15 cellular contexts compared by ENCODE assay signal in the genomic region with DNA sequence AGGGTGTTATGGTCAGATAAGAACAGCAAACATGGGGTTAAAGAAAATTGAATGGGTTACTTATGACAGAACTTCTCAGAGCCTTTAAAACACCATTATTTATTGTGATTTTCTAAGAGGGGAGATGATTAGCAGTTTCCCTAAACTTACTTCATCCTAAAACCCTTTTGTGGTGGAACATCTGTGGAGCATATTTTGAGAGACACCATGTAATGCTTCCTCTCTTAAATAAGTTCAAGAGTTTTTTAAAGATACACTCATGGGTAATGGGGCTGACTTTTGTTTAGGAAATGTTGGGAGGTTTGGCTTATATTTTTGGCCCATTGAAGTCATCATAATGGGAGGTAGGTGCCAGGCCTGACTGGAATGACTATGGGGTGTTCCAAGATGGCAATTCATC. TPM values are rescaled to one million over a fixed set of nuclear protein-coding genes. Genes with fewer than 3 reads are reported as not detected.
A peak's percentile ranks its signal among the peaks of the same experiment; 100 is the strongest.
DNase-seq lines count a peak whose midpoint lies in the region; ATAC-seq and TF ChIP-seq lines count a peak whose summit lies in the region.
"Had no signal": no experiment of that assay in that cellular context is flagged by ENCODE, and none has a peak within 500 bp of the region (broad histone marks: within the 10 kb centered on the region; RNA-seq: fewer than 3 reads in every experiment).

No MANE protein-coding gene starts in this region.

- H3K4me3 ChIP-seq in transverse colon: no peak overlapping the region
- H3K4me3 ChIP-seq: SK-N-MC had no signal

- intact Hi-C loops in activated naive CD4-positive, alpha-beta T cell treated with anti-CD3 and anti-CD28 coated beads for 36 hours (cut with micrococcal nuclease): loop anchor here (5.0 kb wide), 2 partner anchors 651 to 856 kb away; a partner anchor contains a TSS
- intact Hi-C loops in activated B cell treated with CpG ODN at 0.5 μM for 24 hours (cut with micrococcal nuclease): loop anchor here (10.0 kb wide), 2 partner anchors 449 to 949 kb away; no protein-coding TSS in a partner anchor
- intact Hi-C loops in transverse colon (cut with DNase I; ENCODE audit: low total_unique reads): no loop called here

- H3K9me3 ChIP-seq in transverse colon: no peaks in the 10 kb centered on the region

- H3K4me1 ChIP-seq in foreskin keratinocyte (peaks cover 42% of the 10 kb centered on the region), transverse colon (peaks cover 64 to 97% (median 76%) of the 10 kb centered on the region in 4 donors)

- no peak for TF ChIP-seq EP300 in transverse colon (IDR thresholded peaks at IDR 0.05; ENCODE audit: low read depth)

- CTCF ChIA-PET in activated naive CD4-positive, alpha-beta T cell treated with anti-CD3 and anti-CD28 coated beads for 36 hours (lab: Charles Lee): no interaction called here
- CTCF ChIA-PET in activated B cell treated with CpG ODN at 0.5 μM for 24 hours (lab: Charles Lee): interaction anchor here (1.0 kb wide), 1 partner anchor 10 kb away, joined by 3 read pairs; no protein-coding TSS in a partner anchor

- H3K9me3 Mint-ChIP-seq in activated naive CD4-positive, alpha-beta T cell treated with anti-CD3 and anti-CD28 coated beads for 36 hours: no peaks in the 10 kb centered on the region
- no peaks in the 10 kb centered on the region for H3K9me3 Mint-ChIP-seq in activated B cell treated with CpG ODN at 0.5 μM for 24 hours
- H3K9me3 Mint-ChIP-seq: neural crest cell had no signal

- no peaks in the 10 kb centered on the region for H3K27me3 Mint-ChIP-seq in activated naive CD4-positive, alpha-beta T cell treated with anti-CD3 and anti-CD28 coated beads for 36 hours (ENCODE audit: low read depth)
- no peaks in the 10 kb centered on the region for H3K27me3 Mint-ChIP-seq in activated B cell treated with CpG ODN at 0.5 μM for 24 hours

- no peak for TF ChIP-seq CTCF in activated B cell treated with CpG ODN at 0.5 μM for 24 hours (IDR thresholded peaks at IDR 0.05)
- no peak for TF ChIP-seq CTCF in foreskin keratinocyte (conservative IDR thresholded peaks at IDR 0.05)
- no peak for TF ChIP-seq CTCF in transverse colon (IDR thresholded peaks at IDR 0.05)

- peaks cover 93% of the 10 kb centered on the region for H3K4me1 Mint-ChIP-seq in activated naive CD4-positive, alpha-beta T cell treated with anti-CD3 and anti-CD28 coated beads for 36 hours (ENCODE audit: low read depth)
- H3K4me1 Mint-ChIP-seq in activated B cell treated with CpG ODN at 0.5 μM for 24 hours: peaks cover 97% of the 10 kb centered on the region

- ATAC-seq in activated B cell treated with CpG ODN at 0.5 μM for 24 hours (ENCODE audit: low read depth) (no peak), foreskin keratinocyte (no peak), SK-N-SH treated with all-trans-retinoic acid at 6 μM for 48 hours (no peak)

- H3K27ac ChIP-seq in foreskin keratinocyte (peak overlapping the region; percentile 88), transverse colon (peak overlapping the region; percentile 89 to 99 (median 94))
- H3K27ac ChIP-seq: SK-N-MC had no signal

- no peaks in the 10 kb centered on the region for H3K36me3 ChIP-seq in transverse colon

- TF ChIP-seq POLR2A in transverse colon (IDR thresholded peaks at IDR 0.05): no peak

- no peak for DNase-seq in activated naive CD4-positive, alpha-beta T cell treated with anti-CD3 and anti-CD28 coated beads for 36 hours
- DNase-seq in activated naive CD4-positive, alpha-beta T cell treated with anti-CD3 and anti-CD28 coated beads, Interleukin-2, amount 50 U/mL, for 16 hours: no peak
- DNase-seq in activated B cell treated with CpG ODN at 0.5 μM for 24 hours (no peak), foreskin keratinocyte (no peak), transverse colon (no peak), mucosa of gallbladder (ENCODE audit: low spot score) (no peak)
- no peak for DNase-seq in stimulated activated CD4-positive, alpha-beta T cell treated with anti-CD3 and anti-CD28 coated beads, Interleukin-15, amount 100 ng/mL, for 24 hours
- DNase-seq: activated CD8-positive, alpha-beta memory T cell treated with anti-CD3 and anti-CD28 coated beads for 24 hours; aorta; kidney glomerular epithelial cell; NCI-H2029 treated with DMSO at 0.1 percent for 48 hours; stimulated activated CD4-positive, alpha-beta T cell treated with anti-CD3 and anti-CD28 coated beads, Interleukin-12 subunit alpha, Interleukin-12 subunit beta, amount 100 ng/mL, for 4 hours had no signal

- no peaks in the 10 kb centered on the region for H3K27me3 ChIP-seq in foreskin keratinocyte
- H3K27me3 ChIP-seq in transverse colon: no peaks in the 10 kb centered on the region

- H3K27ac Mint-ChIP-seq in activated naive CD4-positive, alpha-beta T cell treated with anti-CD3 and anti-CD28 coated beads for 36 hours: peak overlapping the region; percentile 84
- H3K27ac Mint-ChIP-seq in activated B cell treated with CpG ODN at 0.5 μM for 24 hours: peak overlapping the region; percentile 97

- in situ Hi-C loops in transverse colon (cut with MboI; ENCODE audit: low pct_ligation_motif_present in 1 of 4, low pct_unique_long_range_greater_than_20kb in 1 of 4, low sequenced_read_pairs in 3 of 4): no loop called here

- H3K36me3 Mint-ChIP-seq in activated naive CD4-positive, alpha-beta T cell treated with anti-CD3 and anti-CD28 coated beads for 36 hours (ENCODE audit: low read depth): no peaks in the 10 kb centered on the region
- H3K36me3 Mint-ChIP-seq in activated B cell treated with CpG ODN at 0.5 μM for 24 hours (ENCODE audit: low read depth): no peaks in the 10 kb centered on the region

- H3K4me3 Mint-ChIP-seq in activated naive CD4-positive, alpha-beta T cell treated with anti-CD3 and anti-CD28 coated beads for 36 hours: no peak overlapping the region
- H3K4me3 Mint-ChIP-seq in activated B cell treated with CpG ODN at 0.5 μM for 24 hours: no peak overlapping the region
- H3K4me3 Mint-ChIP-seq: neural crest cell had no signal

- POLR2A ChIA-PET in activated B cell treated with CpG ODN at 0.5 μM for 24 hours (lab: Charles Lee): interaction anchor here (0.9 to 1.0 kb wide), 2 partner anchors 10 to 15 kb away, joined by 3 to 5 read pairs; no protein-coding TSS in a partner anchor

TF ChIP-seq in SK-N-SH treated with all-trans-retinoic acid at 6 μM for 48 hours, 23 proteins besides CTCF, POLR2A, EP300 and RAD21:
- TF ChIP-seq RARB (CRISPR knock-in tag; IDR thresholded peaks at IDR 0.05): no peak
- no peak for TF ChIP-seq ZFP3 (CRISPR knock-in tag; IDR thresholded peaks at IDR 0.05)
- TF ChIP-seq PPARA (CRISPR knock-in tag; IDR thresholded peaks at IDR 0.05; ENCODE audit: borderline replicate concordance): no peak
- TF ChIP-seq ZNF565 (CRISPR knock-in tag; conservative IDR thresholded peaks at IDR 0.05; ENCODE audit: low read depth): no peak
- TF ChIP-seq, protein P1, sequence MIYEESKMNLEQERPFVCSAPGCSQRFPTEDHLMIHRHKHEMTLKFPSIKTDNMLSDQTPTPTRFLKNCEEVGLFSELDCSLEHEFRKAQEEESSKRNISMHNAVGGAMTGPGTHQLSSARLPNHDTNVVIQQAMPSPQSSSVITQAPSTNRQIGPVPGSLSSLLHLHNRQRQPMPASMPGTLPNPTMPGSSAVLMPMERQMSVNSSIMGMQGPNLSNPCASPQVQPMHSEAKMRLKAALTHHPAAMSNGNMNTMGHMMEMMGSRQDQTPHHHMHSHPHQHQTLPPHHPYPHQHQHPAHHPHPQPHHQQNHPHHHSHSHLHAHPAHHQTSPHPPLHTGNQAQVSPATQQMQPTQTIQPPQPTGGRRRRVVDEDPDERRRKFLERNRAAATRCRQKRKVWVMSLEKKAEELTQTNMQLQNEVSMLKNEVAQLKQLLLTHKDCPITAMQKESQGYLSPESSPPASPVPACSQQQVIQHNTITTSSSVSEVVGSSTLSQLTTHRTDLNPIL (CRISPR knock-in tag; IDR thresholded peaks at IDR 0.05; ENCODE audit: low read depth): no peak
- TF ChIP-seq OSR1 (CRISPR knock-in tag; IDR thresholded peaks at IDR 0.05): no peak
- TF ChIP-seq ZFP30 (CRISPR knock-in tag; IDR thresholded peaks at IDR 0.05): no peak
- TF ChIP-seq ISL1 (CRISPR knock-in tag; IDR thresholded peaks at IDR 0.05): no peak
- TF ChIP-seq TOX (CRISPR knock-in tag; IDR thresholded peaks at IDR 0.05; ENCODE audit: borderline replicate concordance): no peak
- TF ChIP-seq SNAI2 (CRISPR knock-in tag; IDR thresholded peaks at IDR 0.05): no peak
- TF ChIP-seq CSDC2 (CRISPR knock-in tag; IDR thresholded peaks at IDR 0.05): no peak
- TF ChIP-seq ZC3H10 (CRISPR knock-in tag; IDR thresholded peaks at IDR 0.05): no peak

RNA-seq across cellular contexts. Expression of a gene that starts 8.4 kb away (rescaled TPM):
- 100 to 1,000 TPM; 143 to 146 TPM for total RNA-seq in activated naive CD4-positive, alpha-beta T cell treated with anti-CD3 and anti-CD28 coated beads for 36 hours
- 143 and 145 TPM in 2 replicates for total RNA-seq in activated B cell treated with CpG ODN at 0.5 μM for 24 hours
- 48.2 and 59.2 TPM in 2 replicates for total RNA-seq in foreskin keratinocyte
- 39.8 and 43.8 TPM in 2 replicates for polyA plus RNA-seq in foreskin keratinocyte
- total RNA-seq in transverse colon: 100 to 1,000 TPM in 3 of 4 donors, 10 to 100 TPM in 1; 98.3 to 724 (median 511) TPM
- total RNA-seq in mucosa of gallbladder: 150 TPM

RNA-seq across cellular contexts. Expression of a gene that starts 55.6 kb away (rescaled TPM):
- total RNA-seq in activated naive CD4-positive, alpha-beta T cell treated with anti-CD3 and anti-CD28 coated beads for 36 hours: 10 to 100 TPM; 37.2 to 42.6 TPM
- 28.4 and 29.0 TPM in 2 replicates for total RNA-seq in activated B cell treated with CpG ODN at 0.5 μM for 24 hours
- 20.7 and 22.5 TPM in 2 replicates for total RNA-seq in foreskin keratinocyte
- 22.8 and 23.5 TPM in 2 replicates for polyA plus RNA-seq in foreskin keratinocyte
- 10 to 100 TPM in 3 of 4 donors, 1 to 10 TPM in 1; 9.6 to 44.9 (median 18.1) TPM for total RNA-seq in transverse colon
- 23.7 TPM for total RNA-seq in mucosa of gallbladder

RNA-seq across cellular contexts. Expression of a gene that starts 56.0 kb away (rescaled TPM):
- total RNA-seq in activated naive CD4-positive, alpha-beta T cell treated with anti-CD3 and anti-CD28 coated beads for 36 hours: 10 to 100 TPM; 24.9 to 27.2 TPM
- 92.7 and 106 TPM in 2 replicates for total RNA-seq in activated B cell treated with CpG ODN at 0.5 μM for 24 hours
- 29.0 and 30.5 TPM in 2 replicates for total RNA-seq in foreskin keratinocyte
- 9.4 and 10.9 TPM in 2 replicates for polyA plus RNA-seq in foreskin keratinocyte
- 100 to 1,000 TPM in 1 of 4 donors, 10 to 100 TPM in 3; 57.3 to 125 (median 73.4) TPM for total RNA-seq in transverse colon
- 75.1 TPM for total RNA-seq in mucosa of gallbladder
